In genomic region chr3:195095035-195095703, GRCh38 we compare ENCODE assay signal across 9 cellular contexts.
A peak's percentile ranks its signal among the peaks of the same experiment; 100 is the strongest.
DNase-seq lines count a peak whose midpoint lies in the region; ATAC-seq and TF ChIP-seq lines count a peak whose summit lies in the region.
"Had no signal": no experiment of that assay in that cellular context is flagged by ENCODE, and none has a peak within 500 bp of the region (broad histone marks: within the 10 kb centered on the region; RNA-seq: fewer than 3 reads in every experiment).

No MANE protein-coding gene starts in this region.

- H3K9me3 ChIP-seq in aorta (ENCODE audit: control insufficient read depth, low read length), result no peaks in the 10 kb centered on the region
- H3K9me3 ChIP-seq: vagina had no signal

- peak overlapping the region; percentile 98 for H3K27ac ChIP-seq in VCaP
- no peak overlapping the region for H3K27ac ChIP-seq in aorta (ENCODE audit: low read depth in 1 of 2, low read length in 2 of 2)
- H3K27ac ChIP-seq: vagina had no signal

- intact Hi-C loops in cardiac septum (cut with DNase I), result no loop called here
- intact Hi-C loops in Right ventricle myocardium inferior (cut with DNase I), result loop anchor here (5.0 kb wide), 1 partner anchor 33 kb away; no protein-coding TSS in a partner anchor
- intact Hi-C loops in aorta (cut with DNase I), result no loop called here

- no peaks in the 10 kb centered on the region for H3K36me3 ChIP-seq in aorta (ENCODE audit: control insufficient read depth in 1 of 2, insufficient read depth in 2 of 2, low read length in 1 of 2)
- H3K36me3 ChIP-seq: vagina had no signal

- ATAC-seq in Right ventricle myocardium inferior (no peak), HG02852 (IDR thresholded peaks at IDR 0.05; ENCODE audit: unreplicated experiment) (peak; percentile 65), aorta (ENCODE audit: low FRiP score) (peak; percentile 22)

- TF ChIP-seq CTCF in VCaP (conservative IDR thresholded peaks at IDR 0.05), result no peak

- no peak overlapping the region for H3K4me3 ChIP-seq in aorta (ENCODE audit: low read length in 2 of 2)
- H3K4me3 ChIP-seq: vagina had no signal

- H3K27me3 ChIP-seq in aorta (ENCODE audit: control insufficient read depth in 1 of 2, insufficient read depth in 2 of 2, low read length in 1 of 2), result no peaks in the 10 kb centered on the region
- H3K27me3 ChIP-seq: vagina had no signal

- H3K4me1 ChIP-seq in aorta (ENCODE audit: control insufficient read depth in 1 of 2, insufficient read depth in 2 of 2, low read length in 2 of 2), result no peaks in the 10 kb centered on the region
- H3K4me1 ChIP-seq: vagina had no signal

- WGBS in aorta, 2 donors, result 93 to 94% methylated on average over 19 of the region's 19 CpGs

- DNase-seq in cardiac septum (ENCODE audit: low spot score), result peak; percentile 69
- DNase-seq in Right ventricle myocardium inferior (ENCODE audit: missing footprints), result no peak
- peak; percentile 26 to 66 for DNase-seq in aorta
- DNase-seq in NK-92 (lab: John Stamatoyannopoulos, UW; ENCODE audit: unreplicated experiment), result no peak
- DNase-seq in EL, result no peak
- no peak for DNase-seq in HuH-7 (ENCODE audit: low spot score)

Comparison
In these comparisons a context has a peak if more than half of its experiments do, and no peak if none do; other contexts are left out.
1. DNase-seq: peak in cardiac septum (single experiment) and aorta (2 of 2); none in Right ventricle myocardium inferior (single experiment), NK-92 (single experiment), EL (single experiment) and HuH-7 (single experiment).